19 cellular contexts compared by ENCODE assay signal in the genomic region with DNA sequence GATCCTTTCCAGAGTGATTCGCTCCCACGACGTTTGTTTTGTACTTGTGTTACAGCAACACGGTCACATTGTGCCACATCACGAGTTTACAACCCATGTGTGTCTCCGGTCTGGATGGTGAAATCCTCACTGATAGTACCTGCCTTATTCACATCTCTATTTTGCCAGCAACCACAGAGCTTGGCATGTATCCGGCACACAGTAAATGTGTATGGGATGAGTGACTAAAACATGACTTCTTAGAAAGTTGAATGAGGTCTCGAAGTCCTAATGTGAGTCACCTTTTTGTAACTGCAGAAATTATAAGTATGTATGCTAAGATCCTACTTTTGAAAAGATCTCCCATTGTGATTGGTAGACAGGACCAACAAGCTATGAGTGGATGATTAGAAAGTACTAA. TPM values are rescaled to one million over a fixed set of nuclear protein-coding genes. Genes with fewer than 3 reads are reported as not detected.
DNase-seq lines count a peak whose midpoint lies in the region; ATAC-seq, FAIRE-seq and TF ChIP-seq lines count a peak whose summit lies in the region.
"Had no signal": no experiment of that assay in that cellular context is flagged by ENCODE, and none has a peak within 500 bp of the region (broad histone marks: within the 10 kb centered on the region; RNA-seq: fewer than 3 reads in every experiment).

No MANE protein-coding gene starts in this region.

- no peaks in the 10 kb centered on the region for H4K20me1 ChIP-seq in keratinocyte (ENCODE audit: control insufficient read depth, extremely low read depth, insufficient read depth, low read length)

- H3K27ac ChIP-seq in RWPE1 = no peak overlapping the region
- H3K27ac ChIP-seq in keratinocyte (ENCODE audit: control insufficient read depth, insufficient read depth, low read length) = no peak overlapping the region
- H3K27ac ChIP-seq: HL-60, PC-9 had no signal

- no peak overlapping the region for H3K9ac ChIP-seq in keratinocyte (ENCODE audit: control insufficient read depth, extremely low read depth, insufficient read depth, low read length)

- CTCF ChIA-PET in RWPE1 (lab: Yijun Ruan, JAX) = interaction anchor here (0.7 kb wide), 1 partner anchor 58 kb away, joined by 3 read pairs; no protein-coding TSS in a partner anchor

- ATAC-seq in GM21723 (IDR thresholded peaks at IDR 0.05; ENCODE audit: unreplicated experiment) = no peak
- ATAC-seq: Right ventricle myocardium inferior had no signal

- peak; percentile 24 for DNase-seq in HT1080 (ENCODE audit: low read depth)
- peak; percentile 26 for DNase-seq in RWPE1 (ENCODE audit: low spot score)
- peak; percentile 77 for DNase-seq in bronchial epithelial cell (ENCODE audit: low read depth)
- DNase-seq in keratinocyte (ENCODE audit: low read depth, low spot score) = peak; percentile 28
- no peak for DNase-seq in NCI-H524 (lab: John Stamatoyannopoulos, UW)
- DNase-seq in medulla oblongata (ENCODE audit: extremely low spot score) = no peak
- DNase-seq: DMS79 treated with DMSO at 0.1 percent for 48 hours, H9, NCI-H1105 treated with DMSO at 0.1 percent for 48 hours, NCI-H187, NCI-H226, NCI-H526, PC-9 had no signal

- no peak for TF ChIP-seq CTCF in RWPE1 (conservative IDR thresholded peaks at IDR 0.05; ENCODE audit: low read depth)
- no peak for TF ChIP-seq CTCF in bronchial epithelial cell (IDR thresholded peaks at IDR 0.05; ENCODE audit: insufficient read depth, low read length, severe bottlenecking)
- no peak for TF ChIP-seq CTCF in keratinocyte (optimal IDR thresholded peaks at IDR 0.05 in 1 of 3, IDR thresholded peaks at IDR 0.05 in 1 of 3, conservative IDR thresholded peaks at IDR 0.05 in 1 of 3; ENCODE audit: extremely low read depth in 1 of 3, insufficient read depth in 2 of 3, low read length in 3 of 3)

- POLR2A ChIA-PET in RWPE1 (lab: Yijun Ruan, JAX; ENCODE audit: low non-redundant PET) = no interaction called here

- no peak overlapping the region for H3K4me2 ChIP-seq in keratinocyte (ENCODE audit: control insufficient read depth, extremely low read depth, insufficient read depth, low read depth, low read length)
- H3K4me2 ChIP-seq: PC-9 had no signal

- dilution Hi-C loops in keratinocyte (cut with MboI; ENCODE audit: extremely low pct_ligation_motif_present, low sequenced_read_pairs) = no loop called here

- H3K9me3 ChIP-seq in keratinocyte (ENCODE audit: control insufficient read depth, low read depth, low read length) = no peaks in the 10 kb centered on the region

- H2AFZ ChIP-seq in keratinocyte (ENCODE audit: control insufficient read depth, low read length) = no peak overlapping the region
- H2AFZ ChIP-seq: PC-9 had no signal

- FAIRE-seq in bronchial epithelial cell (lab: Jason Lieb, UNC) (peak; percentile 60), keratinocyte (lab: Jason Lieb, UNC) (peak; percentile 43)

- H3K9me1 ChIP-seq in keratinocyte (ENCODE audit: control insufficient read depth, extremely low read depth, insufficient read depth, low read length) = no peaks in the 10 kb centered on the region

- no peaks in the 10 kb centered on the region for H3K4me1 ChIP-seq in keratinocyte (ENCODE audit: control insufficient read depth, extremely low read depth, insufficient read depth, low read length)

- H3K27me3 ChIP-seq in bronchial epithelial cell (ENCODE audit: control insufficient read depth, insufficient read depth, low read length) = no peaks in the 10 kb centered on the region
- peaks cover 12% of the 10 kb centered on the region for H3K27me3 ChIP-seq in keratinocyte (ENCODE audit: control insufficient read depth, extremely low read depth, insufficient read depth, low read length)

- H3K79me2 ChIP-seq in keratinocyte (ENCODE audit: control insufficient read depth, insufficient read depth, low read length) = no peaks in the 10 kb centered on the region

- no peaks in the 10 kb centered on the region for H3K36me3 ChIP-seq in bronchial epithelial cell (ENCODE audit: control insufficient read depth, insufficient read depth, low read length)
- H3K36me3 ChIP-seq in keratinocyte (ENCODE audit: control insufficient read depth in 2 of 2, extremely low read depth in 1 of 2, insufficient read depth in 2 of 2, low read length in 2 of 2) = no peaks in the 10 kb centered on the region

- no peak overlapping the region for H3K4me3 ChIP-seq in bronchial epithelial cell (ENCODE audit: low read depth, low read length)
- H3K4me3 ChIP-seq in keratinocyte (ENCODE audit: control insufficient read depth in 2 of 3, extremely low read depth in 1 of 3, insufficient read depth in 2 of 3, low read depth in 1 of 3, low read length in 3 of 3) = no peak overlapping the region
- H3K4me3 ChIP-seq: PC-9 had no signal

RNA-seq across cellular contexts. Expression of a gene that starts 7.5 kb away (rescaled TPM):
- not detected in 2 replicates for total RNA-seq in HT1080 (2014; rRNA removed; shearing (Covaris generic))
- polyA plus RNA-seq in HT1080 (2015; cell fraction: cytosol; rRNA removed) = 0.21 TPM in 1 of 2 replicates, not detected in the other
- not detected in 2 replicates for polyA plus RNA-seq in HT1080 (2015; cell fraction: nucleus; rRNA removed)
- 1.3 and 2.4 TPM in 2 replicates for total RNA-seq in bronchial epithelial cell
- polyA plus RNA-seq in keratinocyte = 0.79 to 2.2 TPM (median 1.6 TPM) in 3 replicates
- 3.7 TPM for polyA plus RNA-seq in keratinocyte (2011; ENCODE audit: low read depth)
- 0.80 and 1.2 TPM in 2 replicates for polyA plus RNA-seq in keratinocyte (2011; cell fraction: cytosol; rRNA removed)
- polyA plus RNA-seq in keratinocyte (2011; cell fraction: nucleus; rRNA removed) = 3.0 and 4.0 TPM in 2 replicates
- polyA plus RNA-seq in keratinocyte (2012; ENCODE audit: low replicate concordance) = 0.52 and 1.7 TPM in 2 replicates
- 2.2 to 19.1 TPM (median 11.4 TPM) in 3 replicates for polyA minus RNA-seq in keratinocyte
- polyA minus RNA-seq in keratinocyte (2011; cell fraction: cytosol; rRNA and poly(A)+ RNA removed) = 2.7 TPM
- 7.1 and 8.9 TPM in 2 replicates for polyA minus RNA-seq in keratinocyte (2011; cell fraction: nucleus; rRNA and poly(A)+ RNA removed)
- total RNA-seq: G401, LHCN-M2 had no signal
- polyA plus RNA-seq: CD14-positive monocyte had no signal

Comparison
In these comparisons a context has a peak if more than half of its experiments do, and no peak if none do; other contexts are left out.
1. DNase-seq: peak in HT1080 (single experiment), RWPE1 (single experiment), bronchial epithelial cell (single experiment) and keratinocyte (single experiment); none in NCI-H524 (0 of 2) and medulla oblongata (single experiment).